ENCODE assay signal across 8 cellular contexts in genomic region chr11:14413307-14414072, GRCh38. TPM values are rescaled to one million over a fixed set of nuclear protein-coding genes. Genes with fewer than 3 reads are reported as not detected.
DNase-seq lines count a peak whose midpoint lies in the region; ATAC-seq, FAIRE-seq and TF ChIP-seq lines count a peak whose summit lies in the region.

No MANE protein-coding gene starts in this region.

- no peak overlapping the region for H3K9ac ChIP-seq in GM12878 (ENCODE audit: control insufficient read depth, insufficient read depth, low read length)

- no peaks in the 10 kb centered on the region for H3K79me2 ChIP-seq in GM12878 (ENCODE audit: control insufficient read depth, insufficient read depth, low read length)

- RAD21 ChIA-PET in GM12878 (lab: Charles Lee; ENCODE audit: unreplicated experiment), result interaction anchor here (0.6 to 9.5 kb wide), 5 partner anchors 42 to 126 kb away, joined by 3 to 123 read pairs (median 4); no protein-coding TSS in a partner anchor

- no peaks in the 10 kb centered on the region for H4K20me1 ChIP-seq in GM12878 (ENCODE audit: control insufficient read depth, insufficient read depth)

- BruUV-seq in A673 (replicated peaks; lab: Mats Ljungman, UMichigan) (no TSS peak), GM12878 (replicated peaks; lab: Mats Ljungman, UMichigan) (no TSS peak)

- TF ChIP-seq CTCF in A673 (conservative IDR thresholded peaks at IDR 0.05; ENCODE audit: low read depth, low read length), result peak; percentile 39
- peak in 1 of 3 experiments; percentile 32; a peak in 1 of 6 replicates for TF ChIP-seq CTCF in GM12878 (IDR thresholded peaks at IDR 0.05 in 2 of 3, conservative IDR thresholded peaks at IDR 0.05 in 1 of 3; ENCODE audit: control insufficient read depth in 2 of 3, extremely low read depth in 1 of 3, insufficient read depth in 1 of 3, low read depth in 3 of 3, low read length in 3 of 3)

- H3K27ac ChIP-seq in A673 (ENCODE audit: low read depth, low read length, poor library complexity, severe bottlenecking) (no peak overlapping the region), GM12878 (ENCODE audit: control insufficient read depth, insufficient read depth) (no peak overlapping the region)

- TF ChIP-seq RAD21 in GM12878 (IDR thresholded peaks at IDR 0.05; ENCODE audit: insufficient read depth, low read depth, low read length), result no peak

- TF ChIP-seq POLR2A in GM12878 (IDR thresholded peaks at IDR 0.05; ENCODE audit: low read depth, low read length), result no peak

- FAIRE-seq in GM12878 (lab: Jason Lieb, UNC), result peak; percentile 84

- CTCF ChIA-PET in A673 (lab: Charles Lee), result interaction anchor here (0.6 to 1.0 kb wide), 2 partner anchors 42 to 263 kb away, joined by 3 to 5 read pairs; no protein-coding TSS in a partner anchor
- CTCF ChIA-PET in GM12878 (lab: Yijun Ruan, JAX), result interaction anchor here (0.6 to 9.0 kb wide), 7 partner anchors 9 to 162 kb away, joined by 3 to 271 read pairs (median 4); no protein-coding TSS in a partner anchor

- POLR2A ChIA-PET in A673 (lab: Charles Lee; ENCODE audit: low non-redundant PET), result interaction anchor here (0.6 kb wide), 1 partner anchor 865 kb away, joined by 5 read pairs; no protein-coding TSS in a partner anchor
- POLR2A ChIA-PET in GM12878 (lab: Charles Lee), result interaction anchor here (1.4 kb wide), 1 partner anchor 105 kb away, joined by 4 read pairs; no protein-coding TSS in a partner anchor

- ATAC-seq in GM12878, result peak; percentile 22; the same call in 1 of the 3 replicates
- no peak for ATAC-seq in GM18907 (IDR thresholded peaks at IDR 0.05; ENCODE audit: unreplicated experiment)

- intact Hi-C loops in A673 (cut with micrococcal nuclease; ENCODE audit: unreplicated experiment), result no loop called here
- intact Hi-C loops in GM12878 (cut with micrococcal nuclease; ENCODE audit: unreplicated experiment), result no loop called here

- H2AFZ ChIP-seq in GM12878 (ENCODE audit: control insufficient read depth, low read depth, low read length), result no peak overlapping the region

- H3K36me3 ChIP-seq in A673 (ENCODE audit: insufficient read depth, low read length, poor library complexity, severe bottlenecking), result no peaks in the 10 kb centered on the region
- H3K36me3 ChIP-seq in GM12878 (ENCODE audit: control insufficient read depth in 2 of 2, insufficient read depth in 2 of 2, low read length in 1 of 2), result no peaks in the 10 kb centered on the region

- no peak overlapping the region for H3K4me2 ChIP-seq in GM12878 (ENCODE audit: control insufficient read depth, insufficient read depth)

- no peak for TF ChIP-seq EP300 in GM12878 (IDR thresholded peaks at IDR 0.05; ENCODE audit: borderline replicate concordance in 1 of 2, control insufficient read depth in 1 of 2, low read depth in 2 of 2, low read length in 2 of 2)

- SMC1A ChIA-PET in GM12878 (lab: Charles Lee; ENCODE audit: uncharacterized antibody, unreplicated experiment), result interaction anchor here (0.6 to 2.4 kb wide), 12 partner anchors 11 to 641 kb away, joined by 3 to 14 read pairs (median 3); no protein-coding TSS in a partner anchor

- WGBS in GM12878 (ENCODE audit: insufficient coverage, insufficient replicate concordance, low lambda C conversion rate, missing lambda C conversion rate), result 68% methylated on average over 4 of the region's 4 CpGs

- H3K9me3 ChIP-seq in A673 (ENCODE audit: low read depth, low read length, poor library complexity, severe bottlenecking), result no peaks in the 10 kb centered on the region
- no peaks in the 10 kb centered on the region for H3K9me3 ChIP-seq in GM12878 (replicated peaks; ENCODE audit: control insufficient read depth, insufficient read depth, low read length)

- in situ Hi-C loops in GM12878 (cut with MboI), result loop anchor here (25.0 kb wide), 1 partner anchor 451 kb away; the partner anchor contains the start of gene SPON1

- H3K4me3 ChIP-seq in A673 (ENCODE audit: low read depth, low read length, poor library complexity, severe bottlenecking) (no peak overlapping the region), GM12878 (no peak overlapping the region)

- no peaks in the 10 kb centered on the region for H3K4me1 ChIP-seq in A673 (ENCODE audit: insufficient read depth, low read length, poor library complexity, severe bottlenecking)
- H3K4me1 ChIP-seq in GM12878 (ENCODE audit: control insufficient read depth, insufficient read depth, low read length), result peaks cover 10% of the 10 kb centered on the region

- peak; percentile 56 for DNase-seq in A673 (ENCODE audit: low spot score)
- peak; percentile 35 for DNase-seq in HS-5 (ENCODE audit: low read depth)
- no peak for DNase-seq in GM12878 (ENCODE audit: low read depth, low spot score)
- DNase-seq in kidney tubule cell (ENCODE audit: low spot score), result peak; percentile 39
- DNase-seq in NCI-H2029 treated with DMSO at 0.1 percent for 48 hours (lab: John Stamatoyannopoulos, UW), result no peak
- DNase-seq in HuH-7.5 (ENCODE audit: low spot score), result no peak
- DNase-seq in NCI-H2196 treated with DMSO at 0.1 percent for 48 hours (lab: John Stamatoyannopoulos, UW; ENCODE audit: unreplicated experiment), result no peak

- H3K27me3 ChIP-seq in A673 (replicated peaks; ENCODE audit: insufficient read depth, low read depth, low read length, poor library complexity), result no peaks in the 10 kb centered on the region
- H3K27me3 ChIP-seq in GM12878 (replicated peaks in 1 of 2; ENCODE audit: control insufficient read depth in 2 of 2, insufficient read depth in 2 of 2, low read length in 1 of 2), result no peaks in the 10 kb centered on the region

TF ChIP-seq in GM12878, 131 proteins besides CTCF, POLR2A, EP300 and RAD21:
- TF ChIP-seq SRF (IDR thresholded peaks at IDR 0.05; ENCODE audit: low read depth in 2 of 2, low read length in 2 of 2), result no peak
- TF ChIP-seq NR2C2 (IDR thresholded peaks at IDR 0.05; ENCODE audit: borderline replicate concordance, control insufficient read depth, insufficient read length, low read depth), result no peak

RNA-seq across cellular contexts. Expression of gene RRAS2, which starts 54.5 kb away (rescaled TPM):
- 23.3 and 24.8 TPM in 2 replicates for total RNA-seq in A673 (2021)
- 36.5 and 45.1 TPM in 2 replicates for total RNA-seq in GM12878 (2013; cell fraction: nucleolus; rRNA removed)
- 46.9 and 53.9 TPM in 2 replicates for total RNA-seq in GM12878 (2014; rRNA removed)
- total RNA-seq in GM12878 (2014; rRNA removed; fragmentation: Illumina TruSeq; extraction: Trizol), result 45.8 and 49.2 TPM in 2 replicates
- 51.3 and 52.2 TPM in 2 replicates for total RNA-seq in GM12878 (2021)
- polyA plus RNA-seq in GM12878 (2011; ENCODE audit: low read depth), result 21.4 TPM
- 66.3 and 111 TPM in 2 replicates for polyA plus RNA-seq in GM12878 (2011; rRNA removed)
- polyA plus RNA-seq in GM12878 (2011; cell fraction: cytosol; rRNA removed), result 19.5 and 19.9 TPM in 2 replicates
- 17.0 and 21.5 TPM in 2 replicates for polyA plus RNA-seq in GM12878 (2011; cell fraction: nucleus; rRNA removed)
- 34.4 and 46.5 TPM in 2 replicates for polyA plus RNA-seq in GM12878 (2012)
- polyA plus RNA-seq in GM12878 (2014; fragmentation: Illumina TruSeq; extraction: Trizol), result 72.4 and 86.7 TPM in 2 replicates
- 10 to 100 TPM; 26.9 to 33.3 TPM for polyA plus RNA-seq in GM12878 (2014; fragmentation: Nextera tagmentation; extraction: Ambion mirVana)
- polyA plus RNA-seq in GM12878 (2014; rRNA removed), result 37.4 and 41.8 TPM in 2 replicates
- 10 to 100 TPM; 40.0 to 45.0 TPM for polyA plus RNA-seq in GM12878 (2016; fragmentation: Nextera tagmentation; extraction: Ambion mirVana)
- 17.7 and 26.6 TPM in 2 replicates for polyA minus RNA-seq in GM12878 (2011; rRNA and poly(A)+ RNA removed)
- polyA minus RNA-seq in GM12878 (2011; cell fraction: cytosol; rRNA and poly(A)+ RNA removed), result 15.4 and 16.7 TPM in 2 replicates
- 12.6 and 20.9 TPM in 2 replicates for polyA minus RNA-seq in GM12878 (2011; cell fraction: nucleus; rRNA and poly(A)+ RNA removed)

Comparison
In these comparisons a context has a peak if more than half of its experiments do, and no peak if none do; other contexts are left out.
1. DNase-seq: peak in A673 (single experiment), HS-5 (single experiment) and kidney tubule cell (single experiment); none in GM12878 (single experiment), NCI-H2029 treated with DMSO at 0.1 percent for 48 hours (single experiment), HuH-7.5 (single experiment) and NCI-H2196 treated with DMSO at 0.1 percent for 48 hours (single experiment).